ENCODE assay signal across 14 cellular contexts in the genomic region with DNA sequence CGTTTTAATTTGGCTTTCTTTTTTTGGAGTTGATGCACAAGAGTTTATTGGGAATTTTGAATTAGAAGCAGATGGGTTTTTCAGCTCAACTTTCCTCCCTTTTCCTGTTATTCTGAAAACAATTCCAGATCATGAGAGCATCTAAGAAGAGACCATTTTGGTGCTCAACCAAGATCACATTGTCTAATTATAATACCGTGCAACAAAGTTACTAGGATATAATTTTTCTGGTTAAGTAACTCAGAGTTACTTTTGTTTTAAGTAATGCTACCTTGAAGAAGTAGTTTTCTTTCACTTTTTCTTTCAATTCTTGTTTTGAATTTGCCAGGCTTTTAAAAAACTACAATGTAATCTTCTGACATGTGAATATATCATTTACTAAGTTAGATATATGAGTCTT.
DNase-seq lines count a peak whose midpoint lies in the region; ATAC-seq and TF ChIP-seq lines count a peak whose summit lies in the region.
"Had no signal": no experiment of that assay in that cellular context is flagged by ENCODE, and none has a peak within 500 bp of the region (broad histone marks: within the 10 kb centered on the region; RNA-seq: fewer than 3 reads in every experiment).

No MANE protein-coding gene starts in this region.

- peak overlapping the region; percentile 29 for H3K27ac Mint-ChIP-seq in activated naive CD8-positive, alpha-beta T cell
- H3K27ac Mint-ChIP-seq in activated naive CD8-positive, alpha-beta T cell treated with anti-CD3 and anti-CD28 coated beads, Interleukin-2, amount 50 U/mL, for 24 hours = no peak overlapping the region
- H3K27ac Mint-ChIP-seq in brain = peak overlapping the region in 4 of 5 experiments; percentile 29 to 82 (median 54)
- H3K27ac Mint-ChIP-seq: B cell had no signal

- TF ChIP-seq CTCF in brain (conservative IDR thresholded peaks at IDR 0.05) (no peak), suprapubic skin (IDR thresholded peaks at IDR 0.05) (no peak), body of pancreas (IDR thresholded peaks at IDR 0.05) (no peak)

- TF ChIP-seq POLR2A in suprapubic skin (IDR thresholded peaks at IDR 0.05) (no peak), body of pancreas (IDR thresholded peaks at IDR 0.05) (no peak)

- no peak overlapping the region for H3K4me3 Mint-ChIP-seq in activated naive CD8-positive, alpha-beta T cell
- no peak overlapping the region for H3K4me3 Mint-ChIP-seq in activated naive CD8-positive, alpha-beta T cell treated with anti-CD3 and anti-CD28 coated beads, Interleukin-2, amount 50 U/mL, for 24 hours
- peak overlapping the region in 2 of 5 experiments; percentile 33 to 77 for H3K4me3 Mint-ChIP-seq in brain
- H3K4me3 Mint-ChIP-seq: B cell had no signal

- H3K4me1 Mint-ChIP-seq in activated naive CD8-positive, alpha-beta T cell (ENCODE audit: low read depth) = peaks cover 6% of the 10 kb centered on the region
- peaks cover 12% of the 10 kb centered on the region for H3K4me1 Mint-ChIP-seq in activated naive CD8-positive, alpha-beta T cell treated with anti-CD3 and anti-CD28 coated beads, Interleukin-2, amount 50 U/mL, for 24 hours
- peaks cover 30% of the 10 kb centered on the region for H3K4me1 Mint-ChIP-seq in brain

- no peaks in the 10 kb centered on the region for H3K36me3 ChIP-seq in suprapubic skin
- H3K36me3 ChIP-seq in body of pancreas (replicated peaks in 1 of 2; ENCODE audit: insufficient read depth in 1 of 2, low read depth in 2 of 2) = no peaks in the 10 kb centered on the region
- H3K36me3 ChIP-seq: adrenal gland had no signal

- intact Hi-C loops in body of pancreas (cut with DNase I) = no loop called here

- WGBS in suprapubic skin = 53% methylated on average over 2 of the region's 2 CpGs
- 50 to 51% methylated on average over 2 of the region's 2 CpGs for WGBS in body of pancreas, 2 donors

- no peaks in the 10 kb centered on the region for H3K9me3 Mint-ChIP-seq in activated naive CD8-positive, alpha-beta T cell (ENCODE audit: low read depth)
- H3K9me3 Mint-ChIP-seq in activated naive CD8-positive, alpha-beta T cell treated with anti-CD3 and anti-CD28 coated beads, Interleukin-2, amount 50 U/mL, for 24 hours = no peaks in the 10 kb centered on the region
- H3K9me3 Mint-ChIP-seq in brain = peaks cover 0 to 5% (median 3%) of the 10 kb centered on the region in 5 experiments

- no peak for DNase-seq in activated naive CD8-positive, alpha-beta T cell treated with anti-CD3 and anti-CD28 coated beads, Interleukin-2, amount 50 U/mL, for 24 hours
- DNase-seq in suprapubic skin (ENCODE audit: low spot score in 2 of 2) (no peak), body of pancreas (no peak), OCI-M1 (lab: John Stamatoyannopoulos, UW) (no peak)
- DNase-seq: adrenal gland; Karpas-422; midbrain; NCI-H1436 treated with DMSO at 0.1 percent for 48 hours; stimulated activated naive CD4-positive, alpha-beta T cell treated with Interleukin-2 at 50 U/mL for 16 hours had no signal

- no peak for TF ChIP-seq EP300 in suprapubic skin (IDR thresholded peaks at IDR 0.05)

- H3K27ac ChIP-seq in suprapubic skin (peak overlapping the region; percentile 49), body of pancreas (no peak overlapping the region)
- H3K27ac ChIP-seq: adrenal gland had no signal

- H3K27me3 ChIP-seq in suprapubic skin = no peaks in the 10 kb centered on the region
- no peaks in the 10 kb centered on the region for H3K27me3 ChIP-seq in body of pancreas
- H3K27me3 ChIP-seq: adrenal gland had no signal

- ATAC-seq in activated naive CD8-positive, alpha-beta T cell treated with anti-CD3 and anti-CD28 coated beads, Interleukin-2, amount 50 U/mL, for 24 hours = no peak
- ATAC-seq in HG02870 (IDR thresholded peaks at IDR 0.05; ENCODE audit: unreplicated experiment) = peak; percentile 63
- no peak for ATAC-seq in GM19463 (IDR thresholded peaks at IDR 0.05; ENCODE audit: unreplicated experiment)
- no peak for ATAC-seq in body of pancreas

- H3K36me3 Mint-ChIP-seq in activated naive CD8-positive, alpha-beta T cell = no peaks in the 10 kb centered on the region
- H3K36me3 Mint-ChIP-seq in activated naive CD8-positive, alpha-beta T cell treated with anti-CD3 and anti-CD28 coated beads, Interleukin-2, amount 50 U/mL, for 24 hours (ENCODE audit: low read depth) = no peaks in the 10 kb centered on the region
- H3K36me3 Mint-ChIP-seq in brain = no peaks in the 10 kb centered on the region

- no peaks in the 10 kb centered on the region for H3K27me3 Mint-ChIP-seq in activated naive CD8-positive, alpha-beta T cell
- H3K27me3 Mint-ChIP-seq in activated naive CD8-positive, alpha-beta T cell treated with anti-CD3 and anti-CD28 coated beads, Interleukin-2, amount 50 U/mL, for 24 hours = peaks cover 1% of the 10 kb centered on the region
- H3K27me3 Mint-ChIP-seq in brain = peaks cover 5% of the 10 kb centered on the region
- H3K27me3 Mint-ChIP-seq: B cell had no signal

- H3K9me3 ChIP-seq in suprapubic skin = no peaks in the 10 kb centered on the region
- H3K9me3 ChIP-seq in body of pancreas = no peaks in the 10 kb centered on the region

- no peak overlapping the region for H3K4me3 ChIP-seq in suprapubic skin
- no peak overlapping the region for H3K4me3 ChIP-seq in body of pancreas
- H3K4me3 ChIP-seq: adrenal gland had no signal

- H3K4me1 ChIP-seq in suprapubic skin (peaks cover 2% of the 10 kb centered on the region), body of pancreas (no peaks in the 10 kb centered on the region)
- H3K4me1 ChIP-seq: adrenal gland had no signal
